24 cellular contexts compared by ENCODE assay signal in genomic region chr20:2312876-2313275, GRCh38. TPM values are rescaled to one million over a fixed set of nuclear protein-coding genes. Genes with fewer than 3 reads are reported as not detected.
"Had no signal": no experiment of that assay in that cellular context is flagged by ENCODE, and none has a peak within 500 bp of the region (broad histone marks: within the 10 kb centered on the region; RNA-seq: fewer than 3 reads in every experiment).

No MANE protein-coding gene starts in this region.

- H3K27me3 ChIP-seq: brain microvascular endothelial cell, cardiac muscle cell had no signal

- H3K27ac ChIP-seq: brain microvascular endothelial cell, cardiac muscle cell, SK-N-MC had no signal

- H3K36me3 Mint-ChIP-seq: activated naive CD4-positive, alpha-beta T cell treated with anti-CD3 and anti-CD28 coated beads, Interleukin-2, amount 10 ng/mL, durations not matched to agents 7 days and 5 days; activated naive CD8-positive, alpha-beta T cell treated with anti-CD3 and anti-CD28 coated beads for 36 hours; T-cell had no signal

- H3K4me1 Mint-ChIP-seq: activated CD4-positive, alpha-beta T cell treated with anti-CD3 and anti-CD28 coated beads, Interleukin-2, amount 10 ng/mL, durations not matched to agents 7 days and 5 days; activated naive CD4-positive, alpha-beta T cell treated with anti-CD3 and anti-CD28 coated beads, Interleukin-2, amount 10 ng/mL, durations not matched to agents 7 days and 5 days; activated naive CD8-positive, alpha-beta T cell treated with anti-CD3 and anti-CD28 coated beads for 36 hours; T-cell had no signal

- H3K9me3 Mint-ChIP-seq: activated CD4-positive, alpha-beta T cell treated with anti-CD3 and anti-CD28 coated beads, Interleukin-2, amount 10 ng/mL, durations not matched to agents 7 days and 5 days; activated CD8-positive, alpha-beta T cell treated with anti-CD3 and anti-CD28 coated beads for 36 hours; activated naive CD4-positive, alpha-beta T cell treated with anti-CD3 and anti-CD28 coated beads, Interleukin-2, amount 10 ng/mL, durations not matched to agents 7 days and 5 days; activated naive CD8-positive, alpha-beta T cell treated with anti-CD3 and anti-CD28 coated beads for 36 hours; activated T-cell treated with anti-CD3 and anti-CD28 coated beads, Interleukin-2, amount 50 U/mL, for 72 hours; activated T-helper 2 cell treated with anti-CD3 and anti-CD28 coated beads, Interferon-gamma antibody, Interleukin-2, Interleukin-4, amounts not matched to agents 10 μg/mL and 5 μg/mL and 100 μg/mL, durations not matched to agents 14 hours and 24 hours and 36 hours; T-cell had no signal

- DNase-seq: activated CD4-positive, alpha-beta T cell treated with anti-CD3 and anti-CD28 coated beads, Interleukin-2, amount 10 ng/mL, durations not matched to agents 7 days and 5 days; activated CD4-positive, CD25-positive, alpha-beta regulatory T cell; activated CD8-positive, alpha-beta memory T cell treated with anti-CD3 and anti-CD28 coated beads, Interleukin-2, amount 50 U/mL, for 4 hours; activated CD8-positive, alpha-beta T cell treated with anti-CD3 and anti-CD28 coated beads for 36 hours; activated gamma-delta T cell treated with Interleukin-2 at 50 U/mL for 16 hours; activated naive CD4-positive, alpha-beta T cell treated with anti-CD3 and anti-CD28 coated beads, Interleukin-2, amount 10 ng/mL, durations not matched to agents 7 days and 5 days; activated naive CD8-positive, alpha-beta T cell treated with anti-CD3 and anti-CD28 coated beads for 36 hours; activated T-cell treated with anti-CD3 and anti-CD28 coated beads, Interleukin-2, amount 50 U/mL, for 72 hours; brain microvascular endothelial cell; MM.1S; NCI-H1105; NCI-H1436; NCI-H1694 treated with DMSO at 0.1 percent for 48 hours; NCI-H2081 treated with DMSO at 0.1 percent for 48 hours; NCI-H446; NCI-H524; PC-9; SIG-M5; T-cell; T-helper 2 cell; T1000 had no signal

- ATAC-seq: activated CD8-positive, alpha-beta T cell treated with anti-CD3 and anti-CD28 coated beads for 36 hours; activated T-cell treated with anti-CD3 and anti-CD28 coated beads, Interleukin-2, amount 50 U/mL, for 72 hours; T-cell had no signal

- H3K27ac Mint-ChIP-seq: activated CD4-positive, alpha-beta T cell treated with anti-CD3 and anti-CD28 coated beads, Interleukin-2, amount 10 ng/mL, durations not matched to agents 7 days and 5 days; activated CD8-positive, alpha-beta T cell treated with anti-CD3 and anti-CD28 coated beads for 36 hours; activated naive CD4-positive, alpha-beta T cell treated with anti-CD3 and anti-CD28 coated beads, Interleukin-2, amount 10 ng/mL, durations not matched to agents 7 days and 5 days; activated naive CD8-positive, alpha-beta T cell treated with anti-CD3 and anti-CD28 coated beads for 36 hours; activated T-cell treated with anti-CD3 and anti-CD28 coated beads, Interleukin-2, amount 50 U/mL, for 72 hours; activated T-helper 2 cell treated with anti-CD3 and anti-CD28 coated beads, Interferon-gamma antibody, Interleukin-2, Interleukin-4, amounts not matched to agents 10 μg/mL and 5 μg/mL and 100 μg/mL, durations not matched to agents 14 hours and 24 hours and 36 hours; T-cell had no signal

- H3K4me3 Mint-ChIP-seq: activated CD4-positive, alpha-beta T cell treated with anti-CD3 and anti-CD28 coated beads, Interleukin-2, amount 10 ng/mL, durations not matched to agents 7 days and 5 days; activated CD8-positive, alpha-beta T cell treated with anti-CD3 and anti-CD28 coated beads for 36 hours; activated naive CD4-positive, alpha-beta T cell treated with anti-CD3 and anti-CD28 coated beads, Interleukin-2, amount 10 ng/mL, durations not matched to agents 7 days and 5 days; activated naive CD8-positive, alpha-beta T cell treated with anti-CD3 and anti-CD28 coated beads for 36 hours; activated T-cell treated with anti-CD3 and anti-CD28 coated beads, Interleukin-2, amount 50 U/mL, for 72 hours; T-cell had no signal

- H3K36me3 ChIP-seq: brain microvascular endothelial cell, cardiac muscle cell had no signal

- H3K27me3 Mint-ChIP-seq: activated CD4-positive, alpha-beta T cell treated with anti-CD3 and anti-CD28 coated beads, Interleukin-2, amount 10 ng/mL, durations not matched to agents 7 days and 5 days; activated CD8-positive, alpha-beta T cell treated with anti-CD3 and anti-CD28 coated beads for 36 hours; activated naive CD8-positive, alpha-beta T cell treated with anti-CD3 and anti-CD28 coated beads for 36 hours had no signal

- H3K4me3 ChIP-seq: cardiac muscle cell, PC-9, SK-N-MC had no signal

RNA-seq across cellular contexts. Expression of gene TGM3, which starts 17.1 kb away (rescaled TPM):
- total RNA-seq: activated CD4-positive, alpha-beta T cell treated with anti-CD3 and anti-CD28 coated beads, Interleukin-2, amount 10 ng/mL, durations not matched to agents 7 days and 5 days; activated CD8-positive, alpha-beta T cell treated with anti-CD3 and anti-CD28 coated beads for 36 hours; activated naive CD8-positive, alpha-beta T cell treated with anti-CD3 and anti-CD28 coated beads for 36 hours; activated T-cell treated with anti-CD3 and anti-CD28 coated beads, Interleukin-2, amount 50 U/mL, for 72 hours; activated T-helper 2 cell treated with anti-CD3 and anti-CD28 coated beads, Interferon-gamma antibody, Interleukin-2, Interleukin-4, amounts not matched to agents 10 μg/mL and 5 μg/mL and 100 μg/mL, durations not matched to agents 14 hours and 24 hours and 36 hours; cardiac muscle cell; PC-9; T-cell had no signal
